In genomic region chr4:78691333-78691732, GRCh38 we compare ENCODE assay signal across 14 cellular contexts.
DNase-seq lines count a peak whose midpoint lies in the region; FAIRE-seq and TF ChIP-seq lines count a peak whose summit lies in the region.
"Had no signal": no experiment of that assay in that cellular context is flagged by ENCODE, and none has a peak within 500 bp of the region (broad histone marks: within the 10 kb centered on the region; RNA-seq: fewer than 3 reads in every experiment).

No MANE protein-coding gene starts in this region.

- WGBS in smooth muscle cell (ENCODE audit: low lambda C conversion rate): 96% methylated on average over 2 of the region's 2 CpGs

- no peak overlapping the region for H3K4me3 ChIP-seq in cardiac fibroblast (replicated peaks in 1 of 2; ENCODE audit: low read depth in 2 of 2, low read length in 2 of 2)
- no peak overlapping the region for H3K4me3 ChIP-seq in smooth muscle cell
- H3K4me3 ChIP-seq: lung had no signal

- no peaks in the 10 kb centered on the region for H3K9me3 ChIP-seq in smooth muscle cell (replicated peaks; ENCODE audit: low read depth)

- H3F3A ChIP-seq in smooth muscle cell (ENCODE audit: low read depth): peaks cover 4% of the 10 kb centered on the region

- H3K79me2 ChIP-seq in smooth muscle cell (ENCODE audit: low read depth): no peaks in the 10 kb centered on the region

- H3K27ac ChIP-seq in smooth muscle cell (ENCODE audit: low read depth): peak overlapping the region; percentile 33

- TF ChIP-seq CTCF in cardiac fibroblast (IDR thresholded peaks at IDR 0.05; ENCODE audit: low read depth, low read length) (peak; percentile 8), smooth muscle cell (IDR thresholded peaks at IDR 0.05; ENCODE audit: borderline replicate concordance, insufficient read depth, poor library complexity, severe bottlenecking) (no peak)

- H3K9ac ChIP-seq in smooth muscle cell (ENCODE audit: low read depth): no peak overlapping the region

- no peaks in the 10 kb centered on the region for H4K20me1 ChIP-seq in smooth muscle cell (ENCODE audit: low read depth)

- DNase-seq in SKM-1 treated with dmso at 0.1 percent for 144 hours (lab: John Stamatoyannopoulos, UW; ENCODE audit: unreplicated experiment) (peak; percentile 16), SKM-1 (lab: John Stamatoyannopoulos, UW; ENCODE audit: unreplicated experiment) (no peak), Kasumi-1 (lab: John Stamatoyannopoulos, UW) (peak; percentile 65 to 78), cardiac fibroblast (ENCODE audit: low read depth in 2 of 2) (peak in 1 of 2 donors; percentile 54), smooth muscle cell (lab: John Stamatoyannopoulos, UW; ENCODE audit: unreplicated experiment) (no peak), cerebellar cortex (ENCODE audit: low spot score) (no peak), GM19239 (ENCODE audit: insufficient read length, low spot score) (no peak)
- DNase-seq in stimulated activated CD4-positive, alpha-beta T cell treated with anti-CD3 and anti-CD28 coated beads, Interleukin-2, amount 100 ng/mL, for 24 hours: no peak
- DNase-seq: activated CD4-positive, alpha-beta T cell treated with anti-CD3 and anti-CD28 coated beads, Interleukin-2, amount 50 U/mL, for 4 hours; activated effector memory CD4-positive, alpha-beta T cell treated with Interleukin-2 at 50 U/mL for 16 hours; NCI-H2171 had no signal

- FAIRE-seq in GM19239 (lab: Jason Lieb, UNC): no peak
- FAIRE-seq: A204.1, urothelium cell line had no signal

- H2AFZ ChIP-seq in smooth muscle cell (ENCODE audit: low read depth): no peak overlapping the region

- no peaks in the 10 kb centered on the region for H3K27me3 ChIP-seq in smooth muscle cell (ENCODE audit: low read depth)

- no peaks in the 10 kb centered on the region for H3K36me3 ChIP-seq in smooth muscle cell (ENCODE audit: low read depth)

- no peak overlapping the region for H3K4me2 ChIP-seq in smooth muscle cell

- no peaks in the 10 kb centered on the region for H3K4me1 ChIP-seq in smooth muscle cell (ENCODE audit: low read depth)

Comparison
In these comparisons a context has a peak if more than half of its experiments do, and no peak if none do; other contexts are left out.
1. DNase-seq: peak in SKM-1 treated with dmso at 0.1 percent for 144 hours (single experiment) and Kasumi-1 (2 of 2); none in SKM-1 (single experiment), smooth muscle cell (single experiment), cerebellar cortex (single experiment), GM19239 (single experiment) and stimulated activated CD4-positive, alpha-beta T cell treated with anti-CD3 and anti-CD28 coated beads, Interleukin-2, amount 100 ng/mL, for 24 hours (0 of 2).